16 cellular contexts compared by ENCODE assay signal in genomic region chr9:113509463-113509862, GRCh38. TPM values are rescaled to one million over a fixed set of nuclear protein-coding genes. Genes with fewer than 3 reads are reported as not detected.
DNase-seq lines count a peak whose midpoint lies in the region; ATAC-seq and TF ChIP-seq lines count a peak whose summit lies in the region.
"Had no signal": no experiment of that assay in that cellular context is flagged by ENCODE, and none has a peak within 500 bp of the region (broad histone marks: within the 10 kb centered on the region; RNA-seq: fewer than 3 reads in every experiment).

No MANE protein-coding gene starts in this region.

- H4K91ac ChIP-seq in neuronal stem cell (ENCODE audit: low read depth, low read length, poor library complexity) = no peak overlapping the region

- no peak overlapping the region for H3K4me2 ChIP-seq in neuronal stem cell (ENCODE audit: insufficient read depth, low read length, poor library complexity, severe bottlenecking)

- H3K27me3 ChIP-seq in CD4-positive, CD25-positive, alpha-beta regulatory T cell (ENCODE audit: control insufficient read depth, insufficient read depth, low read length) = no peaks in the 10 kb centered on the region
- H3K27me3 ChIP-seq in neuronal stem cell (ENCODE audit: control insufficient read depth in 3 of 3, insufficient read depth in 3 of 3, low read depth in 1 of 3, low read length in 3 of 3) = peaks cover 0 to 9% (median 0%) of the 10 kb centered on the region in 3 experiments
- H3K27me3 ChIP-seq: esophagus muscularis mucosa had no signal

- no peak overlapping the region for H3K23ac ChIP-seq in neuronal stem cell (ENCODE audit: low read depth, low read length, poor library complexity)

- no peaks in the 10 kb centered on the region for H3K9me3 Mint-ChIP-seq in CD4-positive, CD25-positive, alpha-beta regulatory T cell
- H3K9me3 Mint-ChIP-seq in endothelial cell (ENCODE audit: unreplicated experiment) = no peaks in the 10 kb centered on the region
- no peaks in the 10 kb centered on the region for H3K9me3 Mint-ChIP-seq in activated CD8-positive, alpha-beta memory T cell treated with anti-CD3 and anti-CD28 coated beads, Interleukin-2, amount 10 ng/mL, durations not matched to agents 7 days and 5 days (ENCODE audit: low read depth)
- H3K9me3 Mint-ChIP-seq: central memory CD8-positive, alpha-beta T cell; H9; stimulated activated naive B cell treated with anti-CD40 and anti-IgM and Interleukin-4, amounts not matched to agents 10 μg/mL and 1 μg/mL and 100 μg/mL, for 72 hours had no signal

- no peak for TF ChIP-seq CTCF in endothelial cell (IDR thresholded peaks at IDR 0.05; ENCODE audit: unreplicated experiment)

- CTCF ChIA-PET in activated CD8-positive, alpha-beta memory T cell treated with anti-CD3 and anti-CD28 coated beads, Interleukin-2, amount 10 ng/mL, durations not matched to agents 7 days and 5 days (lab: Charles Lee) = interaction anchor here (1.2 to 3.4 kb wide), 5 partner anchors 7 to 73 kb away, joined by 3 to 10 read pairs (median 7); no protein-coding TSS in a partner anchor

- no peaks in the 10 kb centered on the region for H3K79me1 ChIP-seq in neuronal stem cell (ENCODE audit: low read depth, low read length)

- no peaks in the 10 kb centered on the region for H3K9me3 ChIP-seq in CD4-positive, CD25-positive, alpha-beta regulatory T cell (ENCODE audit: control insufficient read depth in 2 of 2, low read length in 2 of 2)
- H3K9me3 ChIP-seq in neuronal stem cell (replicated peaks in 1 of 2; ENCODE audit: control insufficient read depth in 2 of 2, insufficient read depth in 1 of 2, low read depth in 1 of 2, low read length in 2 of 2) = no peaks in the 10 kb centered on the region
- H3K9me3 ChIP-seq: esophagus muscularis mucosa had no signal

- H3K4me3 ChIP-seq in CD4-positive, CD25-positive, alpha-beta regulatory T cell (ENCODE audit: low read depth, low read length) = no peak overlapping the region
- no peak overlapping the region for H3K4me3 ChIP-seq in neuronal stem cell (ENCODE audit: low read length in 2 of 2)
- H3K4me3 ChIP-seq: esophagus muscularis mucosa had no signal

- H3K4me1 ChIP-seq in CD4-positive, CD25-positive, alpha-beta regulatory T cell (ENCODE audit: control insufficient read depth, insufficient read depth, low read length, poor library complexity, severe bottlenecking) = peaks cover 32% of the 10 kb centered on the region
- H3K4me1 ChIP-seq in neuronal stem cell (ENCODE audit: control insufficient read depth in 2 of 2, insufficient read depth in 1 of 2, low read depth in 1 of 2, low read length in 2 of 2) = peaks cover 19 to 30% of the 10 kb centered on the region in 2 donors

- no peak overlapping the region for H2BK120ac ChIP-seq in neuronal stem cell (ENCODE audit: low read depth, low read length)

- no peak overlapping the region for H3K14ac ChIP-seq in neuronal stem cell (ENCODE audit: low read length)

- no peak overlapping the region for H3K4me3 Mint-ChIP-seq in CD4-positive, CD25-positive, alpha-beta regulatory T cell
- H3K4me3 Mint-ChIP-seq in endothelial cell (ENCODE audit: unreplicated experiment) = peak overlapping the region; percentile 85
- H3K4me3 Mint-ChIP-seq in activated CD8-positive, alpha-beta memory T cell treated with anti-CD3 and anti-CD28 coated beads, Interleukin-2, amount 10 ng/mL, durations not matched to agents 7 days and 5 days = no peak overlapping the region
- H3K4me3 Mint-ChIP-seq: central memory CD8-positive, alpha-beta T cell; H9; stimulated activated naive B cell treated with anti-CD40 and anti-IgM and Interleukin-4, amounts not matched to agents 10 μg/mL and 1 μg/mL and 100 μg/mL, for 72 hours had no signal

- WGBS in neuronal stem cell (ENCODE audit: extremely low coverage in 2 of 2, insufficient read length in 2 of 2, insufficient replicate concordance in 1 of 2), 2 donors = no CpG with 5 or more reads among the region's 7 CpGs

- no peaks in the 10 kb centered on the region for H3K36me3 ChIP-seq in CD4-positive, CD25-positive, alpha-beta regulatory T cell (ENCODE audit: control insufficient read depth, insufficient read depth, low read length)
- H3K36me3 ChIP-seq in neuronal stem cell (replicated peaks in 1 of 2; ENCODE audit: control insufficient read depth in 2 of 2, insufficient read depth in 2 of 2, low read length in 2 of 2) = peaks cover 0 to 10% of the 10 kb centered on the region in 2 donors

- H2BK15ac ChIP-seq in neuronal stem cell (ENCODE audit: low read length) = no peak overlapping the region

- H3K36me3 Mint-ChIP-seq in CD4-positive, CD25-positive, alpha-beta regulatory T cell = no peaks in the 10 kb centered on the region
- peaks cover 91% of the 10 kb centered on the region for H3K36me3 Mint-ChIP-seq in endothelial cell (ENCODE audit: low read depth, unreplicated experiment)
- no peaks in the 10 kb centered on the region for H3K36me3 Mint-ChIP-seq in activated CD8-positive, alpha-beta memory T cell treated with anti-CD3 and anti-CD28 coated beads, Interleukin-2, amount 10 ng/mL, durations not matched to agents 7 days and 5 days

- peak overlapping the region in 2 of 3 donors; percentile 43 to 52 for H3K27ac Mint-ChIP-seq in CD4-positive, CD25-positive, alpha-beta regulatory T cell
- peak overlapping the region; percentile 16 for H3K27ac Mint-ChIP-seq in endothelial cell (ENCODE audit: unreplicated experiment)
- H3K27ac Mint-ChIP-seq in activated CD8-positive, alpha-beta memory T cell treated with anti-CD3 and anti-CD28 coated beads, Interleukin-2, amount 10 ng/mL, durations not matched to agents 7 days and 5 days = no peak overlapping the region
- H3K27ac Mint-ChIP-seq: stimulated activated naive B cell treated with anti-CD40 and anti-IgM and Interleukin-4, amounts not matched to agents 10 μg/mL and 1 μg/mL and 100 μg/mL, for 72 hours had no signal

- H2BK12ac ChIP-seq in neuronal stem cell (ENCODE audit: low read length) = no peak overlapping the region

- no peak overlapping the region for H2AK5ac ChIP-seq in neuronal stem cell (ENCODE audit: low read depth, low read length)

- H3K18ac ChIP-seq in neuronal stem cell (ENCODE audit: low read length) = no peak overlapping the region

- no peaks in the 10 kb centered on the region for H3K27me3 Mint-ChIP-seq in CD4-positive, CD25-positive, alpha-beta regulatory T cell
- H3K27me3 Mint-ChIP-seq in endothelial cell (ENCODE audit: unreplicated experiment) = peaks cover 12% of the 10 kb centered on the region
- no peaks in the 10 kb centered on the region for H3K27me3 Mint-ChIP-seq in activated CD8-positive, alpha-beta memory T cell treated with anti-CD3 and anti-CD28 coated beads, Interleukin-2, amount 10 ng/mL, durations not matched to agents 7 days and 5 days
- H3K27me3 Mint-ChIP-seq: central memory CD8-positive, alpha-beta T cell; stimulated activated naive B cell treated with anti-CD40 and anti-IgM and Interleukin-4, amounts not matched to agents 10 μg/mL and 1 μg/mL and 100 μg/mL, for 72 hours had no signal

- no peak overlapping the region for H3K4ac ChIP-seq in neuronal stem cell (ENCODE audit: low read length)

- peak overlapping the region; percentile 74 for H4K8ac ChIP-seq in neuronal stem cell (ENCODE audit: low read depth, low read length)

- no peak for ATAC-seq in CD4-positive, CD25-positive, alpha-beta regulatory T cell (ENCODE audit: low read depth in 2 of 2)
- ATAC-seq in HG02981 (IDR thresholded peaks at IDR 0.05; ENCODE audit: unreplicated experiment) = no peak
- ATAC-seq in activated CD8-positive, alpha-beta memory T cell treated with anti-CD3 and anti-CD28 coated beads, Interleukin-2, amount 10 ng/mL, durations not matched to agents 7 days and 5 days = no peak
- ATAC-seq: sciatic nerve; stimulated activated naive B cell treated with anti-CD40 and anti-IgM and Interleukin-4, amounts not matched to agents 10 μg/mL and 1 μg/mL and 100 μg/mL, for 72 hours had no signal

- no peak overlapping the region for H2BK5ac ChIP-seq in neuronal stem cell (ENCODE audit: low read length)

- no peak for DNase-seq in CD4-positive, CD25-positive, alpha-beta regulatory T cell
- DNase-seq in LHCN-M2 (ENCODE audit: low read depth) (peak; percentile 37), endothelial cell (ENCODE audit: low spot score) (no peak), neuronal stem cell (ENCODE audit: low spot score) (no peak), SHP77 (lab: John Stamatoyannopoulos, UW) (no peak)
- no peak for DNase-seq in activated CD8-positive, alpha-beta memory T cell treated with anti-CD3 and anti-CD28 coated beads, Interleukin-2, amount 10 ng/mL, durations not matched to agents 7 days and 5 days
- DNase-seq: H9; Kasumi-1; NCI-H1930; NCI-H526; RPMI8226; stimulated activated naive B cell treated with anti-CD40 and anti-IgM and Interleukin-4, amounts not matched to agents 10 μg/mL and 1 μg/mL and 100 μg/mL, for 72 hours had no signal

- H3K27ac ChIP-seq in CD4-positive, CD25-positive, alpha-beta regulatory T cell (ENCODE audit: insufficient read depth, low read length, poor library complexity, severe bottlenecking) = no peak overlapping the region
- no peak overlapping the region for H3K27ac ChIP-seq in neuronal stem cell (replicated peaks; ENCODE audit: low read length)

- peak overlapping the region; percentile 44 for H3K9ac ChIP-seq in neuronal stem cell (ENCODE audit: low read depth, low read length, poor library complexity)

- peaks cover 7 to 46% (median 33%) of the 10 kb centered on the region in 4 donors for H3K4me1 Mint-ChIP-seq in CD4-positive, CD25-positive, alpha-beta regulatory T cell
- H3K4me1 Mint-ChIP-seq in endothelial cell (ENCODE audit: unreplicated experiment) = peaks cover 87% of the 10 kb centered on the region
- peaks cover 40% of the 10 kb centered on the region for H3K4me1 Mint-ChIP-seq in activated CD8-positive, alpha-beta memory T cell treated with anti-CD3 and anti-CD28 coated beads, Interleukin-2, amount 10 ng/mL, durations not matched to agents 7 days and 5 days

- no peak overlapping the region for H2AFZ ChIP-seq in neuronal stem cell (ENCODE audit: low read length)

RNA-seq across cellular contexts. Expression of gene RGS3, which starts 45.9 kb away (rescaled TPM):
- total RNA-seq in CD4-positive, CD25-positive, alpha-beta regulatory T cell = 12.6 TPM
- 10 to 100 TPM in 3 of 4 donors, 1 to 10 TPM in 1; 8.5 to 15.5 (median 11.3) TPM for polyA plus RNA-seq in CD4-positive, CD25-positive, alpha-beta regulatory T cell
- total RNA-seq in LHCN-M2 (2014; rRNA removed) (137 and 144 TPM in 2 replicates), endothelial cell (ENCODE audit: unreplicated experiment) (474 TPM)
- polyA plus RNA-seq in LHCN-M2 (2012) = 90.4 TPM
- polyA plus RNA-seq in neuronal stem cell (2013, experiment 1 of 2) = 26.4 TPM
- polyA plus RNA-seq in neuronal stem cell (2013, experiment 2 of 2) = 26.2 TPM
- total RNA-seq in activated CD8-positive, alpha-beta memory T cell treated with anti-CD3 and anti-CD28 coated beads, Interleukin-2, amount 10 ng/mL, durations not matched to agents 7 days and 5 days = 10 to 100 TPM; 57.1 to 76.4 TPM
